ENCODE assay signal across 20 cellular contexts in genomic region chr20:57148266-57148665, GRCh38.
DNase-seq lines count a peak whose midpoint lies in the region; ATAC-seq and TF ChIP-seq lines count a peak whose summit lies in the region.
"Had no signal": no experiment of that assay in that cellular context is flagged by ENCODE, and none has a peak within 500 bp of the region (broad histone marks: within the 10 kb centered on the region; RNA-seq: fewer than 3 reads in every experiment).

No MANE protein-coding gene starts in this region.

- H4K91ac ChIP-seq in IMR-90 (ENCODE audit: insufficient read depth, low read depth, low read length), result peak overlapping the region; percentile 34; the same call in 1 of the 2 replicates

- no peak overlapping the region for H3K4me3 ChIP-seq in IMR-90 (ENCODE audit: insufficient read depth, low read depth, low read length)
- H3K4me3 ChIP-seq in heart left ventricle, result no peak overlapping the region
- no peak overlapping the region for H3K4me3 ChIP-seq in smooth muscle cell
- H3K4me3 ChIP-seq: BLaER1 treated with 17β-estradiol and CSF1 and Interleukin-3, amounts not matched to agents 10 nM and 100 nM; GM23248; HAP-1 had no signal

- H4K5ac ChIP-seq in IMR-90 (ENCODE audit: low read depth, low read length), result no peak overlapping the region

- H3K4me1 ChIP-seq in IMR-90 (ENCODE audit: control insufficient read depth, insufficient read depth, low read length), result no peaks in the 10 kb centered on the region
- peaks cover 0 to 6% (median 0%) of the 10 kb centered on the region in 12 donors for H3K4me1 ChIP-seq in heart left ventricle
- no peaks in the 10 kb centered on the region for H3K4me1 ChIP-seq in smooth muscle cell (ENCODE audit: low read depth)
- H3K4me1 ChIP-seq: HAP-1 had no signal

- CTCF ChIA-PET in IMR-90 (lab: Yijun Ruan, JAX), result no interaction called here

- peak overlapping the region; percentile 57 for H3K27ac ChIP-seq in IMR-90 (ENCODE audit: insufficient read depth, low read length)
- H3K27ac ChIP-seq in heart left ventricle, result peak overlapping the region in 3 of 12 donors; percentile 16 to 58 (median 38)
- H3K27ac ChIP-seq in smooth muscle cell (ENCODE audit: low read depth), result peak overlapping the region; percentile 55
- H3K27ac ChIP-seq: BLaER1 treated with 17β-estradiol and CSF1 and Interleukin-3, amounts not matched to agents 10 nM and 100 nM; GM23248 had no signal

- H2BK20ac ChIP-seq in IMR-90 (ENCODE audit: low read depth, low read length), result no peak overlapping the region

- no peak overlapping the region for H3K23ac ChIP-seq in IMR-90 (ENCODE audit: low read depth, low read length)

- H2BK5ac ChIP-seq in IMR-90 (ENCODE audit: low read depth, low read length, poor library complexity, severe bottlenecking), result no peak overlapping the region

- no peak overlapping the region for H3K14ac ChIP-seq in IMR-90 (replicated peaks; ENCODE audit: low read depth, low read length)

- dilution Hi-C loops in IMR-90 (cut with HindIII; ENCODE audit: low sequenced_read_pairs, unreplicated experiment), result no loop called here

- BruUV-seq in IMR-90 (replicated peaks; lab: Mats Ljungman, UMichigan), result no TSS peak

- H3K79me1 ChIP-seq in IMR-90 (ENCODE audit: low read depth in 1 of 2, low read length in 2 of 2), result no peaks in the 10 kb centered on the region

- TF ChIP-seq POLR2A in IMR-90 (IDR thresholded peaks at IDR 0.05; ENCODE audit: low read depth, low read length) (no peak), heart left ventricle (IDR thresholded peaks at IDR 0.05) (no peak)

- H3K27me3 ChIP-seq in IMR-90 (ENCODE audit: control insufficient read depth, insufficient read depth, low read length) (no peaks in the 10 kb centered on the region), heart left ventricle (peaks cover 0 to 5% (median 0%) of the 10 kb centered on the region in 9 donors), smooth muscle cell (ENCODE audit: low read depth) (no peaks in the 10 kb centered on the region)
- H3K27me3 ChIP-seq: BLaER1 treated with 17β-estradiol and CSF1 and Interleukin-3, amounts not matched to agents 10 nM and 100 nM had no signal

- H3K4ac ChIP-seq in IMR-90 (ENCODE audit: low read depth, low read length), result no peak overlapping the region

- H2AK9ac ChIP-seq in IMR-90 (replicated peaks; ENCODE audit: low read depth, low read length, poor library complexity), result no peak overlapping the region

- no peak overlapping the region for H2BK120ac ChIP-seq in IMR-90 (ENCODE audit: low read depth, low read length)

- H3K9ac ChIP-seq in IMR-90 (ENCODE audit: low read depth, low read length) (no peak overlapping the region), smooth muscle cell (ENCODE audit: low read depth) (no peak overlapping the region)
- H3K9ac ChIP-seq: BLaER1 treated with 17β-estradiol and CSF1 and Interleukin-3, amounts not matched to agents 10 nM and 100 nM; GM23248 had no signal

- no peak overlapping the region for H2BK15ac ChIP-seq in IMR-90 (ENCODE audit: low read depth, low read length)

- intact Hi-C loops in IMR-90 (cut with micrococcal nuclease), result no loop called here
- intact Hi-C loops in heart left ventricle (cut with DNase I), result no loop called here

- peaks cover 5% of the 10 kb centered on the region; the same call in 1 of the 2 replicates for H3K9me3 ChIP-seq in IMR-90 (ENCODE audit: control insufficient read depth, insufficient read depth, low read length)
- no peaks in the 10 kb centered on the region for H3K9me3 ChIP-seq in heart left ventricle
- no peaks in the 10 kb centered on the region for H3K9me3 ChIP-seq in smooth muscle cell (replicated peaks; ENCODE audit: low read depth)
- H3K9me3 ChIP-seq: HAP-1 had no signal

- H2AK5ac ChIP-seq in IMR-90 (ENCODE audit: low read depth, low read length), result no peak overlapping the region

- no peaks in the 10 kb centered on the region for H3K9me1 ChIP-seq in IMR-90 (ENCODE audit: insufficient read depth, low read length)

- TF ChIP-seq CTCF in IMR-90 (conservative IDR thresholded peaks at IDR 0.05; ENCODE audit: low read depth, low read length), result no peak
- no peak for TF ChIP-seq CTCF in heart left ventricle (IDR thresholded peaks at IDR 0.05)
- no peak for TF ChIP-seq CTCF in smooth muscle cell (IDR thresholded peaks at IDR 0.05; ENCODE audit: borderline replicate concordance, insufficient read depth, poor library complexity, severe bottlenecking)

- H4K20me1 ChIP-seq in IMR-90 (ENCODE audit: insufficient read depth, low read length) (no peaks in the 10 kb centered on the region), smooth muscle cell (ENCODE audit: low read depth) (no peaks in the 10 kb centered on the region)
- H4K20me1 ChIP-seq: BLaER1 treated with 17β-estradiol and CSF1 and Interleukin-3, amounts not matched to agents 10 nM and 100 nM had no signal

- ATAC-seq in IMR-90 (ENCODE audit: low read depth) (no peak), heart left ventricle (peak; percentile 32 to 83 (median 64))
- ATAC-seq: SK-N-SH treated with all-trans-retinoic acid at 6 μM for 48 hours had no signal

- no peaks in the 10 kb centered on the region for H3K79me2 ChIP-seq in smooth muscle cell (ENCODE audit: low read depth)

- H3K56ac ChIP-seq in IMR-90 (ENCODE audit: extremely low read depth, insufficient read depth, low read length), result no peak overlapping the region

- TF ChIP-seq RAD21 in IMR-90 (IDR thresholded peaks at IDR 0.05; ENCODE audit: low read length), result no peak

- POLR2A ChIA-PET in IMR-90 (lab: Charles Lee; ENCODE audit: unreplicated experiment), result no interaction called here

- H3K36me3 ChIP-seq in IMR-90 (ENCODE audit: control insufficient read depth, insufficient read depth, low read length) (no peaks in the 10 kb centered on the region), heart left ventricle (no peaks in the 10 kb centered on the region), smooth muscle cell (ENCODE audit: low read depth) (no peaks in the 10 kb centered on the region)
- H3K36me3 ChIP-seq: BLaER1 treated with 17β-estradiol and CSF1 and Interleukin-3, amounts not matched to agents 10 nM and 100 nM; HAP-1 had no signal

- H3K18ac ChIP-seq in IMR-90 (ENCODE audit: low read depth, low read length), result no peak overlapping the region; the same call in 1 of the 2 replicates

- in situ Hi-C loops in IMR-90 (cut with MboI; ENCODE audit: low sequenced_read_pairs), result no loop called here

- no peak overlapping the region for H4K8ac ChIP-seq in IMR-90 (ENCODE audit: low read depth in 2 of 2, low read length in 2 of 2)

- DNase-seq in IMR-90 (no peak), heart left ventricle (peak in 2 of 5 donors; percentile 26 to 54), left kidney (ENCODE audit: low read depth, low spot score) (peak; percentile 75), smooth muscle cell (lab: John Stamatoyannopoulos, UW; ENCODE audit: unreplicated experiment) (no peak), T1000 (lab: John Stamatoyannopoulos, UW) (no peak), NCI-H2171 (lab: John Stamatoyannopoulos, UW) (no peak), COLO668 (lab: John Stamatoyannopoulos, UW; ENCODE audit: unreplicated experiment) (no peak)
- DNase-seq: CD8-positive, alpha-beta memory T cell; DMS79; GM23248; MM.1S; NCI-H1092; NCI-H1436 treated with DMSO at 0.1 percent for 48 hours; NCI-H2029; NCI-H2171 treated with DMSO at 0.1 percent for 48 hours; NCI-H748 treated with DMSO at 0.1 percent for 48 hours; SIG-M5 had no signal

- WGBS in IMR-90 (ENCODE audit: extremely low coverage in 2 of 2, insufficient read length in 1 of 2), 2 experiments, result 4% methylated on average over 5 of the region's 13 CpGs; no CpG with 5 or more reads in 1 of the 2 experiments
- 14 to 27% (median 24%) methylated on average over 13 of the region's 13 CpGs for WGBS in heart left ventricle, 4 donors
- WGBS in smooth muscle cell (ENCODE audit: low lambda C conversion rate), result 11% methylated on average over 13 of the region's 13 CpGs

- no peaks in the 10 kb centered on the region for H3F3A ChIP-seq in smooth muscle cell (ENCODE audit: low read depth)

- no peak overlapping the region for H2AFZ ChIP-seq in IMR-90 (replicated peaks; ENCODE audit: low read length, poor library complexity)
- H2AFZ ChIP-seq in smooth muscle cell (ENCODE audit: low read depth), result no peak overlapping the region
- H2AFZ ChIP-seq: GM23248 had no signal

- no peak overlapping the region for H3K4me2 ChIP-seq in IMR-90 (ENCODE audit: low read depth, low read length)
- peak overlapping the region; percentile 32 for H3K4me2 ChIP-seq in smooth muscle cell

TF ChIP-seq in IMR-90, 13 proteins besides CTCF, POLR2A, EP300 and RAD21 (continues in another document):
- TF ChIP-seq USF2 (IDR thresholded peaks at IDR 0.05; ENCODE audit: low read depth, low read length) (no peak), CEBPB (IDR thresholded peaks at IDR 0.05; ENCODE audit: low read depth, low read length) (no peak), RFX5 (IDR thresholded peaks at IDR 0.05; ENCODE audit: low read depth, low read length) (no peak), BHLHE40 (IDR thresholded peaks at IDR 0.05; ENCODE audit: low read depth, low read length) (no peak), FOS (IDR thresholded peaks at IDR 0.05; ENCODE audit: low read depth, low read length) (no peak), CHD1 (IDR thresholded peaks at IDR 0.05; ENCODE audit: low read depth, low read length) (no peak), MXI1 (IDR thresholded peaks at IDR 0.05; ENCODE audit: borderline replicate concordance, low read depth, low read length) (no peak), RCOR1 (IDR thresholded peaks at IDR 0.05; ENCODE audit: insufficient replicate concordance, low read length) (no peak), SMC3 (IDR thresholded peaks at IDR 0.05; ENCODE audit: low read depth, low read length) (no peak), MAZ (IDR thresholded peaks at IDR 0.05; ENCODE audit: borderline replicate concordance, low read depth, low read length) (no peak), MAFK (IDR thresholded peaks at IDR 0.05; ENCODE audit: low read depth, low read length) (no peak), ELK1 (IDR thresholded peaks at IDR 0.05; ENCODE audit: borderline replicate concordance, low read depth, low read length) (no peak)
